29 cellular contexts compared by ENCODE assay signal in genomic region chr6:33880104-33880678, GRCh38.
"Had no signal": no experiment of that assay in that cellular context is flagged by ENCODE, and none has a peak within 500 bp of the region (broad histone marks: within the 10 kb centered on the region; RNA-seq: fewer than 3 reads in every experiment).

No MANE protein-coding gene starts in this region.

- H3K27ac ChIP-seq: foreskin keratinocyte, lower lobe of right lung, neutrophil, ovary, prostate gland, skin epidermis, upper lobe of left lung, vagina had no signal

- H3K36me3 ChIP-seq: lower lobe of right lung, neutrophil, ovary, prostate gland, upper lobe of left lung, vagina had no signal

- H3K9me3 Mint-ChIP-seq: activated CD8-positive, alpha-beta T cell treated with anti-CD3 and anti-CD28 coated beads for 36 hours; activated naive CD4-positive, alpha-beta T cell treated with anti-CD3 and anti-CD28 coated beads, Interleukin-2, amount 50 U/mL, for 24 hours; activated naive CD8-positive, alpha-beta T cell treated with anti-CD3 and anti-CD28 coated beads, Interleukin-2, amount 50 U/mL, for 24 hours; activated T-cell treated with anti-CD3 and anti-CD28 coated beads, Interleukin-2, amount 50 U/mL, for 4 hours; activated T-helper 17 cell treated with anti-CD3 and anti-CD28 coated beads, Interleukin-2, amount 50 U/mL, for 72 hours; endodermal cell; natural killer cell treated with Interleukin-12 subunit alpha and Interleukin-12 subunit beta and Interleukin-15 and Interleukin-18, amount 100 ng/mL, for 72 hours; stimulated activated naive CD8-positive, alpha-beta T cell treated with anti-CD3 and anti-CD28 coated beads, Interleukin-15, amount 100 ng/mL, for 72 hours had no signal

- H3K4me1 ChIP-seq: foreskin keratinocyte, lower lobe of right lung, prostate gland, upper lobe of left lung had no signal

- H3K27me3 Mint-ChIP-seq: activated CD8-positive, alpha-beta T cell treated with anti-CD3 and anti-CD28 coated beads for 36 hours; activated naive CD4-positive, alpha-beta T cell treated with anti-CD3 and anti-CD28 coated beads, Interleukin-2, amount 50 U/mL, for 24 hours; activated naive CD8-positive, alpha-beta T cell treated with anti-CD3 and anti-CD28 coated beads, Interleukin-2, amount 50 U/mL, for 24 hours; activated T-helper 17 cell treated with anti-CD3 and anti-CD28 coated beads, Interleukin-2, amount 50 U/mL, for 72 hours had no signal

- H3K27me3 ChIP-seq: neutrophil, ovary, upper lobe of left lung, vagina had no signal

- H3K4me1 Mint-ChIP-seq: activated naive CD4-positive, alpha-beta T cell treated with anti-CD3 and anti-CD28 coated beads, Interleukin-2, amount 50 U/mL, for 24 hours; activated naive CD8-positive, alpha-beta T cell treated with anti-CD3 and anti-CD28 coated beads, Interleukin-2, amount 50 U/mL, for 24 hours; activated T-helper 17 cell treated with anti-CD3 and anti-CD28 coated beads, Interleukin-2, amount 50 U/mL, for 72 hours had no signal

- H3K4me3 Mint-ChIP-seq: activated CD8-positive, alpha-beta T cell treated with anti-CD3 and anti-CD28 coated beads for 36 hours; activated naive CD4-positive, alpha-beta T cell treated with anti-CD3 and anti-CD28 coated beads, Interleukin-2, amount 50 U/mL, for 24 hours; activated naive CD8-positive, alpha-beta T cell treated with anti-CD3 and anti-CD28 coated beads, Interleukin-2, amount 50 U/mL, for 24 hours; activated T-cell treated with anti-CD3 and anti-CD28 coated beads, Interleukin-2, amount 50 U/mL, for 4 hours; activated T-helper 17 cell treated with anti-CD3 and anti-CD28 coated beads, Interleukin-2, amount 50 U/mL, for 72 hours; endodermal cell; natural killer cell treated with Interleukin-12 subunit alpha and Interleukin-12 subunit beta and Interleukin-15 and Interleukin-18, amount 100 ng/mL, for 72 hours; stimulated activated naive CD8-positive, alpha-beta T cell treated with anti-CD3 and anti-CD28 coated beads, Interleukin-15, amount 100 ng/mL, for 72 hours had no signal

- H3K9me3 ChIP-seq: lower lobe of right lung, neutrophil, ovary, prostate gland, upper lobe of left lung, vagina had no signal

- DNase-seq: activated CD4-positive, alpha-beta T cell treated with anti-CD3 and anti-CD28 coated beads, Interleukin-2, amount 50 U/mL, for 1 hour; activated CD8-positive, alpha-beta T cell treated with anti-CD3 and anti-CD28 coated beads for 36 hours; activated naive CD8-positive, alpha-beta T cell treated with anti-CD3 and anti-CD28 coated beads, Interleukin-2, amount 50 U/mL, for 24 hours; activated T-cell treated with anti-CD3 and anti-CD28 coated beads, Interleukin-2, amount 50 U/mL, for 4 hours; amygdala; caudate nucleus; endodermal cell; foreskin keratinocyte; kidney glomerular epithelial cell; mesendoderm; ovary; retina; stimulated activated CD4-positive, alpha-beta T cell treated with anti-CD3 and anti-CD28 coated beads, Interleukin-12 subunit alpha, Interleukin-12 subunit beta, amount 100 ng/mL, for 4 hours; stimulated activated CD4-positive, alpha-beta T cell treated with anti-CD3 and anti-CD28 coated beads, Interleukin-4, amount 100 ng/mL, for 1 hour; stimulated activated naive CD8-positive, alpha-beta T cell treated with anti-CD3 and anti-CD28 coated beads, Interleukin-15, amount 100 ng/mL, for 72 hours; substantia nigra; T-helper 2 cell; upper lobe of left lung had no signal

- H3K4me3 ChIP-seq: lower lobe of right lung, ovary, prostate gland, skin epidermis, upper lobe of left lung, vagina had no signal

- ATAC-seq: activated CD8-positive, alpha-beta T cell treated with anti-CD3 and anti-CD28 coated beads for 36 hours; activated naive CD8-positive, alpha-beta T cell treated with anti-CD3 and anti-CD28 coated beads, Interleukin-2, amount 50 U/mL, for 24 hours; activated T-cell treated with anti-CD3 and anti-CD28 coated beads, Interleukin-2, amount 50 U/mL, for 4 hours; activated T-helper 17 cell treated with anti-CD3 and anti-CD28 coated beads, Interleukin-2, amount 50 U/mL, for 72 hours; esophagus mucosa; foreskin keratinocyte; left lobe of liver; lower lobe of right lung; natural killer cell treated with Interleukin-12 subunit alpha and Interleukin-12 subunit beta and Interleukin-15 and Interleukin-18, amount 100 ng/mL, for 72 hours; sciatic nerve; stimulated activated naive CD8-positive, alpha-beta T cell treated with anti-CD3 and anti-CD28 coated beads, Interleukin-15, amount 100 ng/mL, for 72 hours had no signal

- H3K27ac Mint-ChIP-seq: activated CD8-positive, alpha-beta T cell treated with anti-CD3 and anti-CD28 coated beads for 36 hours; activated naive CD4-positive, alpha-beta T cell treated with anti-CD3 and anti-CD28 coated beads, Interleukin-2, amount 50 U/mL, for 24 hours; activated naive CD8-positive, alpha-beta T cell treated with anti-CD3 and anti-CD28 coated beads, Interleukin-2, amount 50 U/mL, for 24 hours; activated T-helper 17 cell treated with anti-CD3 and anti-CD28 coated beads, Interleukin-2, amount 50 U/mL, for 72 hours; endodermal cell; stimulated activated naive CD8-positive, alpha-beta T cell treated with anti-CD3 and anti-CD28 coated beads, Interleukin-15, amount 100 ng/mL, for 72 hours had no signal

- H3K36me3 Mint-ChIP-seq: activated naive CD4-positive, alpha-beta T cell treated with anti-CD3 and anti-CD28 coated beads, Interleukin-2, amount 50 U/mL, for 24 hours; natural killer cell treated with Interleukin-12 subunit alpha and Interleukin-12 subunit beta and Interleukin-15 and Interleukin-18, amount 100 ng/mL, for 72 hours had no signal
